Comparison of ENCODE assay signal across 14 cellular contexts in the genomic region with DNA sequence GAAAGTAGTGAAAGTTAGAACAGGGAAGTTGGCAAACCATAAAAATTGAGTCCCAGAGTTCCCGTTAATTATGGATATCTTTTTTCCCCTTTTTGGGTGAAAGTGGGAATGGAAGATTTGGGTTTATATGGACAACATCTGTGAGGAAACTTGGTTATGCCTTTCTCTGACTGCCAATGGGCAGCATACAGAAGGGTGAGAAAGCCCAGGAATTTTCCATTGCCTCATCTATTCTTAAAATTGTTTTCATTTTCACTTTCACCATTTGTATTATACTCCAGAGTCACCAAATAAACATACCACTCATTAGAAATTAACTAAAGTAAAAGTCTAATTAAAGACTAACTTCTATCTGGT. TPM values are rescaled to one million over a fixed set of nuclear protein-coding genes. Genes with fewer than 3 reads are reported as not detected.
DNase-seq lines count a peak whose midpoint lies in the region; ATAC-seq and TF ChIP-seq lines count a peak whose summit lies in the region.
"Had no signal": no experiment of that assay in that cellular context is flagged by ENCODE, and none has a peak within 500 bp of the region (broad histone marks: within the 10 kb centered on the region; RNA-seq: fewer than 3 reads in every experiment).

No MANE protein-coding gene starts in this region.

- H3K36me3 Mint-ChIP-seq in CD4-positive, alpha-beta T cell (ENCODE audit: low read depth), result no peaks in the 10 kb centered on the region
- H3K36me3 Mint-ChIP-seq in activated naive CD8-positive, alpha-beta T cell treated with anti-CD3 and anti-CD28 coated beads for 36 hours, result peaks cover 5% of the 10 kb centered on the region

- no peak overlapping the region for H3K9ac ChIP-seq in MM.1S (ENCODE audit: low read length)
- H3K9ac ChIP-seq in neuronal stem cell (ENCODE audit: low read depth, low read length, poor library complexity), result no peak overlapping the region

- no peaks in the 10 kb centered on the region for H3K9me3 ChIP-seq in CD4-positive, alpha-beta T cell (ENCODE audit: control insufficient read depth, low read length)
- H3K9me3 ChIP-seq in MM.1S (replicated peaks; ENCODE audit: insufficient read depth, low read length), result no peaks in the 10 kb centered on the region
- no peaks in the 10 kb centered on the region for H3K9me3 ChIP-seq in prostate gland
- H3K9me3 ChIP-seq in neuronal stem cell (replicated peaks in 1 of 2; ENCODE audit: control insufficient read depth in 2 of 2, insufficient read depth in 1 of 2, low read depth in 1 of 2, low read length in 2 of 2), result no peaks in the 10 kb centered on the region
- H3K9me3 ChIP-seq: upper lobe of left lung had no signal

- H3K4me1 ChIP-seq in MM.1S (ENCODE audit: low read length), result peaks cover 16% of the 10 kb centered on the region
- H3K4me1 ChIP-seq in prostate gland (replicated peaks), result no peaks in the 10 kb centered on the region
- H3K4me1 ChIP-seq in neuronal stem cell (ENCODE audit: control insufficient read depth in 2 of 2, insufficient read depth in 1 of 2, low read depth in 1 of 2, low read length in 2 of 2), result no peaks in the 10 kb centered on the region
- H3K4me1 ChIP-seq: upper lobe of left lung had no signal

- H3K79me2 ChIP-seq in MM.1S (ENCODE audit: low read length), result no peaks in the 10 kb centered on the region

- H3K36me3 ChIP-seq in MM.1S (replicated peaks; ENCODE audit: insufficient read depth, low read length) (no peaks in the 10 kb centered on the region), prostate gland (no peaks in the 10 kb centered on the region), neuronal stem cell (replicated peaks in 1 of 2; ENCODE audit: control insufficient read depth in 2 of 2, insufficient read depth in 2 of 2, low read length in 2 of 2) (no peaks in the 10 kb centered on the region)
- H3K36me3 ChIP-seq: upper lobe of left lung had no signal

- TF ChIP-seq CTCF in CD4-positive, alpha-beta T cell (IDR thresholded peaks at IDR 0.05), result no peak
- TF ChIP-seq CTCF in MM.1S (IDR thresholded peaks at IDR 0.05; ENCODE audit: low read length), result no peak
- TF ChIP-seq CTCF in prostate gland (IDR thresholded peaks at IDR 0.05), result no peak

- no peaks in the 10 kb centered on the region for H3K79me1 ChIP-seq in neuronal stem cell (ENCODE audit: low read depth, low read length)

- H3K4me3 ChIP-seq in MM.1S (ENCODE audit: low read length), result no peak overlapping the region
- no peak overlapping the region for H3K4me3 ChIP-seq in prostate gland
- H3K4me3 ChIP-seq in neuronal stem cell (ENCODE audit: low read length in 2 of 2), result no peak overlapping the region

- DNase-seq in CD4-positive, alpha-beta T cell, result no peak
- DNase-seq in MM.1S, result peak; percentile 40
- DNase-seq in activated naive CD8-positive, alpha-beta T cell treated with anti-CD3 and anti-CD28 coated beads for 36 hours, result no peak
- peak; percentile 3 to 49 for DNase-seq in lung microvascular endothelial cell (ENCODE audit: low read depth in 2 of 2)
- DNase-seq in prostate gland (ENCODE audit: low spot score), result no peak
- DNase-seq in neuronal stem cell (ENCODE audit: low spot score), result no peak
- DNase-seq: cortex of kidney; H7; hypothalamus; stimulated activated CD4-positive, alpha-beta T cell treated with anti-CD3 and anti-CD28 coated beads, Interleukin-4, amount 100 ng/mL, for 1 hour; upper lobe of left lung had no signal

- H3K9me3 Mint-ChIP-seq in CD4-positive, alpha-beta T cell, result no peaks in the 10 kb centered on the region
- peaks cover 4% of the 10 kb centered on the region for H3K9me3 Mint-ChIP-seq in activated naive CD8-positive, alpha-beta T cell treated with anti-CD3 and anti-CD28 coated beads for 36 hours

- no peak for ATAC-seq in CD4-positive, alpha-beta T cell (ENCODE audit: poor library complexity)
- ATAC-seq in HG02885 (IDR thresholded peaks at IDR 0.05; ENCODE audit: poor library complexity, unreplicated experiment), result no peak
- no peak for ATAC-seq in HG02884 (IDR thresholded peaks at IDR 0.05; ENCODE audit: unreplicated experiment)
- ATAC-seq: Right ventricle myocardium inferior had no signal

- no peaks in the 10 kb centered on the region for H3F3A ChIP-seq in MM.1S (ENCODE audit: insufficient read depth, low read length)

- no peak overlapping the region for H3K18ac ChIP-seq in neuronal stem cell (ENCODE audit: low read length)

- H2BK15ac ChIP-seq in neuronal stem cell (ENCODE audit: low read length), result no peak overlapping the region

- no peaks in the 10 kb centered on the region for H4K20me1 ChIP-seq in MM.1S (ENCODE audit: insufficient read depth, low read length)

- POLR2A ChIA-PET in CD4-positive, alpha-beta T cell (lab: Charles Lee), result no interaction called here

- H2AK5ac ChIP-seq in neuronal stem cell (ENCODE audit: low read depth, low read length), result no peak overlapping the region

- intact Hi-C loops in CD4-positive, alpha-beta T cell (cut with DNase I, micrococcal nuclease), result loop anchor here (1.0 to 5.0 kb wide), 5 partner anchors 38 to 282 kb away; no protein-coding TSS in a partner anchor
- intact Hi-C loops in prostate gland (cut with DNase I), result no loop called here

- no peak overlapping the region for H3K23ac ChIP-seq in neuronal stem cell (ENCODE audit: low read depth, low read length, poor library complexity)

- no peaks in the 10 kb centered on the region for H3K27me3 ChIP-seq in CD4-positive, alpha-beta T cell (ENCODE audit: control insufficient read depth, insufficient read depth, low read length)
- no peaks in the 10 kb centered on the region for H3K27me3 ChIP-seq in MM.1S (replicated peaks; ENCODE audit: insufficient read depth, low read length)
- no peaks in the 10 kb centered on the region for H3K27me3 ChIP-seq in prostate gland (replicated peaks; ENCODE audit: insufficient read depth)
- H3K27me3 ChIP-seq in neuronal stem cell (ENCODE audit: control insufficient read depth in 3 of 3, insufficient read depth in 3 of 3, low read depth in 1 of 3, low read length in 3 of 3), result no peaks in the 10 kb centered on the region
- H3K27me3 ChIP-seq: upper lobe of left lung had no signal

- H3K4ac ChIP-seq in neuronal stem cell (ENCODE audit: low read length), result no peak overlapping the region

- no peaks in the 10 kb centered on the region for H3K9me2 ChIP-seq in MM.1S (replicated peaks; ENCODE audit: insufficient read depth, low read length)

- peak overlapping the region; percentile 6 for H3K27ac Mint-ChIP-seq in CD4-positive, alpha-beta T cell
- H3K27ac Mint-ChIP-seq in activated naive CD8-positive, alpha-beta T cell treated with anti-CD3 and anti-CD28 coated beads for 36 hours, result peak overlapping the region; percentile 93

- H4K8ac ChIP-seq in neuronal stem cell (ENCODE audit: low read depth, low read length), result no peak overlapping the region

- no peak overlapping the region for H3K27ac ChIP-seq in CD4-positive, alpha-beta T cell (ENCODE audit: low read depth, low read length)
- no peak overlapping the region for H3K27ac ChIP-seq in MM.1S (ENCODE audit: low read length)
- no peak overlapping the region for H3K27ac ChIP-seq in prostate gland
- no peak overlapping the region for H3K27ac ChIP-seq in neuronal stem cell (replicated peaks; ENCODE audit: low read length)

- no peak overlapping the region for H2BK120ac ChIP-seq in neuronal stem cell (ENCODE audit: low read depth, low read length)

- H3K4me2 ChIP-seq in MM.1S (ENCODE audit: low read depth, low read length) (peak overlapping the region; percentile 30), neuronal stem cell (ENCODE audit: insufficient read depth, low read length, poor library complexity, severe bottlenecking) (no peak overlapping the region)

- no peak overlapping the region for H3K14ac ChIP-seq in neuronal stem cell (ENCODE audit: low read length)

- H2AFZ ChIP-seq in MM.1S (ENCODE audit: low read length) (no peak overlapping the region), neuronal stem cell (ENCODE audit: low read length) (no peak overlapping the region)

- CTCF ChIA-PET in CD4-positive, alpha-beta T cell (lab: Charles Lee), result interaction anchor here (1.3 to 3.6 kb wide), 6 partner anchors 13 to 124 kb away, joined by 3 to 23 read pairs (median 3); no protein-coding TSS in a partner anchor

- WGBS in prostate gland, result 77% methylated on average over 1 of the region's 1 CpG
- WGBS in neuronal stem cell (ENCODE audit: extremely low coverage in 2 of 2, insufficient read length in 2 of 2, insufficient replicate concordance in 1 of 2), 2 donors, result no CpG with 5 or more reads among the region's 1 CpG

- H3K4me1 Mint-ChIP-seq in CD4-positive, alpha-beta T cell (ENCODE audit: low read depth), result peaks cover 51% of the 10 kb centered on the region
- peaks cover 59% of the 10 kb centered on the region for H3K4me1 Mint-ChIP-seq in activated naive CD8-positive, alpha-beta T cell treated with anti-CD3 and anti-CD28 coated beads for 36 hours

- peak overlapping the region; percentile 3 for H3K4me3 Mint-ChIP-seq in CD4-positive, alpha-beta T cell
- peak overlapping the region; percentile 62 for H3K4me3 Mint-ChIP-seq in activated naive CD8-positive, alpha-beta T cell treated with anti-CD3 and anti-CD28 coated beads for 36 hours

- no peaks in the 10 kb centered on the region for H3K27me3 Mint-ChIP-seq in CD4-positive, alpha-beta T cell
- H3K27me3 Mint-ChIP-seq in activated naive CD8-positive, alpha-beta T cell treated with anti-CD3 and anti-CD28 coated beads for 36 hours, result no peaks in the 10 kb centered on the region

- no peak overlapping the region for H2BK5ac ChIP-seq in neuronal stem cell (ENCODE audit: low read length)

- no peak for TF ChIP-seq POLR2A in prostate gland (IDR thresholded peaks at IDR 0.05)

- no peak overlapping the region for H2BK12ac ChIP-seq in neuronal stem cell (ENCODE audit: low read length)

- no peak overlapping the region for H4K91ac ChIP-seq in neuronal stem cell (ENCODE audit: low read depth, low read length, poor library complexity)

RNA-seq across cellular contexts. Expression of gene MYB, which starts 35.6 kb away (rescaled TPM):
- total RNA-seq in CD4-positive, alpha-beta T cell, result 1 to 10 TPM; 2.0 to 2.6 TPM
- total RNA-seq in activated naive CD8-positive, alpha-beta T cell treated with anti-CD3 and anti-CD28 coated beads for 36 hours, result 10 to 100 TPM; 36.6 to 37.2 TPM
- total RNA-seq in lung microvascular endothelial cell, result not detected in 2 replicates
- total RNA-seq in prostate gland, result 1 to 10 TPM; 4.3 to 7.2 TPM
- 2.6 TPM for polyA plus RNA-seq in neuronal stem cell (2013, experiment 1 of 2)
- 2.3 TPM for polyA plus RNA-seq in neuronal stem cell (2013, experiment 2 of 2)

Comparison
In these comparisons a context has a peak if more than half of its experiments do, and no peak if none do; other contexts are left out.
1. DNase-seq: peak in MM.1S (single experiment) and lung microvascular endothelial cell (2 of 2); none in CD4-positive, alpha-beta T cell (0 of 10), activated naive CD8-positive, alpha-beta T cell treated with anti-CD3 and anti-CD28 coated beads for 36 hours (single experiment), prostate gland (single experiment) and neuronal stem cell (single experiment).
2. RNA of gene MYB, which starts 35.6 kb away (total RNA-seq): 36.6 to 37.2 TPM in activated naive CD8-positive, alpha-beta T cell treated with anti-CD3 and anti-CD28 coated beads for 36 hours; 4.3 to 7.2 TPM in prostate gland, 2.0 to 2.6 TPM in CD4-positive, alpha-beta T cell and not detected in lung microvascular endothelial cell; every median in the first group is over 4 times any median in the second.